8 cellular contexts compared by ENCODE assay signal in genomic region chr7:87058739-87059524, GRCh38. TPM values are rescaled to one million over a fixed set of nuclear protein-coding genes. Genes with fewer than 3 reads are reported as not detected.
A peak's percentile ranks its signal among the peaks of the same experiment; 100 is the strongest.
DNase-seq lines count a peak whose midpoint lies in the region; ATAC-seq, FAIRE-seq and TF ChIP-seq lines count a peak whose summit lies in the region.

No MANE protein-coding gene starts in this region.

- CTCF ChIA-PET in A549 (lab: Yijun Ruan, JAX), result interaction anchor here (1.4 kb wide), 1 partner anchor 90 kb away, joined by 6 read pairs; no protein-coding TSS in a partner anchor

- DNase-seq in A549 (ENCODE audit: low read depth in 1 of 2, low spot score in 1 of 2) (peak in 1 of 2 experiments; percentile 1), GM12892 (ENCODE audit: insufficient read length) (no peak), NCI-H526 treated with DMSO at 0.1 percent for 48 hours (lab: John Stamatoyannopoulos, UW) (peak; percentile 80), hippocampal formation (lab: John Stamatoyannopoulos, UW) (peak; percentile 4 to 33), retina (peak; percentile 83), NCI-H446 (lab: John Stamatoyannopoulos, UW) (no peak)
- peak; percentile 16 for DNase-seq in activated naive CD8-positive, alpha-beta T cell treated with anti-CD3 and anti-CD28 coated beads, Interleukin-2, amount 50 U/mL, for 24 hours

- TF ChIP-seq POLR2A in A549 (IDR thresholded peaks at IDR 0.05; ENCODE audit: low read length) (no peak), GM12892 (IDR thresholded peaks at IDR 0.05; ENCODE audit: low read depth, low read length) (no peak)

- H3K9me3 ChIP-seq in A549, result no peaks in the 10 kb centered on the region

- no peak for TF ChIP-seq EP300 in A549 (IDR thresholded peaks at IDR 0.05)

- H3K4me1 ChIP-seq in A549, result no peaks in the 10 kb centered on the region

- TF ChIP-seq CTCF in A549 (IDR thresholded peaks at IDR 0.05), result no peak

- POLR2A ChIA-PET in A549 (lab: Yijun Ruan, JAX), result no interaction called here

- H3K4me3 Mint-ChIP-seq in activated naive CD8-positive, alpha-beta T cell treated with anti-CD3 and anti-CD28 coated beads, Interleukin-2, amount 50 U/mL, for 24 hours, result peak overlapping the region; percentile 73

- 37% methylated on average over 17 of the region's 40 CpGs for WGBS in A549 (ENCODE audit: missing lambda C conversion rate)

- peaks cover 16% of the 10 kb centered on the region for H3K4me1 Mint-ChIP-seq in activated naive CD8-positive, alpha-beta T cell treated with anti-CD3 and anti-CD28 coated beads, Interleukin-2, amount 50 U/mL, for 24 hours

- peak; percentile 64 to 73 for ATAC-seq in A549
- ATAC-seq in HG02885 (IDR thresholded peaks at IDR 0.05; ENCODE audit: poor library complexity, unreplicated experiment), result peak; percentile 44
- ATAC-seq in activated naive CD8-positive, alpha-beta T cell treated with anti-CD3 and anti-CD28 coated beads, Interleukin-2, amount 50 U/mL, for 24 hours, result peak; percentile 41

- H3K4me3 ChIP-seq in A549, result peak overlapping the region; percentile 64

- H3K27ac Mint-ChIP-seq in activated naive CD8-positive, alpha-beta T cell treated with anti-CD3 and anti-CD28 coated beads, Interleukin-2, amount 50 U/mL, for 24 hours, result no peak overlapping the region

- no peaks in the 10 kb centered on the region for H3K36me3 Mint-ChIP-seq in activated naive CD8-positive, alpha-beta T cell treated with anti-CD3 and anti-CD28 coated beads, Interleukin-2, amount 50 U/mL, for 24 hours (ENCODE audit: low read depth)

- peaks cover 6% of the 10 kb centered on the region for H3K27me3 Mint-ChIP-seq in activated naive CD8-positive, alpha-beta T cell treated with anti-CD3 and anti-CD28 coated beads, Interleukin-2, amount 50 U/mL, for 24 hours

- H3K9me3 Mint-ChIP-seq in activated naive CD8-positive, alpha-beta T cell treated with anti-CD3 and anti-CD28 coated beads, Interleukin-2, amount 50 U/mL, for 24 hours, result no peaks in the 10 kb centered on the region

- peak overlapping the region; percentile 12 to 75; a peak in 3 of 6 replicates for H3K27ac ChIP-seq in A549

- FAIRE-seq in A549 (lab: Jason Lieb, UNC) (no peak), GM12892 (lab: Jason Lieb, UNC) (peak; percentile 64)

- no peak for TF ChIP-seq RAD21 in A549 (conservative IDR thresholded peaks at IDR 0.05 in 1 of 2, IDR thresholded peaks at IDR 0.05 in 1 of 2)

- H3K4me2 ChIP-seq in A549, result peak overlapping the region; percentile 98

TF ChIP-seq in A549, 52 proteins besides CTCF, POLR2A, EP300 and RAD21:
- no peak for TF ChIP-seq ATOH8 (CRISPR knock-in tag; IDR thresholded peaks at IDR 0.05; ENCODE audit: low read depth)
- no peak for TF ChIP-seq MAZ (IDR thresholded peaks at IDR 0.05; ENCODE audit: borderline replicate concordance, low read depth, low read length)
- TF ChIP-seq TFCP2L1 (CRISPR knock-in tag; IDR thresholded peaks at IDR 0.05), result no peak
- TF ChIP-seq ZNF302 (CRISPR knock-in tag; IDR thresholded peaks at IDR 0.05), result no peak
- no peak for TF ChIP-seq TP53 (CRISPR knock-in tag; IDR thresholded peaks at IDR 0.05)
- no peak for TF ChIP-seq PHF8 (IDR thresholded peaks at IDR 0.05; ENCODE audit: borderline replicate concordance, low read depth)
- no peak for TF ChIP-seq NPAS2 (CRISPR knock-in tag; IDR thresholded peaks at IDR 0.05; ENCODE audit: borderline replicate concordance)
- TF ChIP-seq HOXA7 (CRISPR knock-in tag; IDR thresholded peaks at IDR 0.05), result no peak

RNA-seq across cellular contexts. Expression of gene ELAPOR2, which starts 0.5 kb away (rescaled TPM):
- polyA plus RNA-seq in A549 (2011; rRNA removed) (0.19 and 0.38 TPM in 2 replicates), A549 (2017; fragmentation: RNase III; extraction: RNeasy Plus Mini Kit Qiagen cat#74134 plus additional on column Dnase treatment) (0.21 TPM in 1 of 3 replicates, not detected in the others)
- polyA plus RNA-seq in A549 (2012; cell fraction: cytosol; rRNA removed), result 0.03 TPM in 2 replicates
- not detected in 2 replicates for polyA plus RNA-seq in A549 (2012; cell fraction: nucleus; rRNA removed)
- polyA minus RNA-seq in A549 (2011; rRNA and poly(A)+ RNA removed), result not detected in 2 replicates
- 10.6 TPM for polyA plus RNA-seq in GM12892 (2012; ENCODE audit: missing spikeins)

Comparison
In these comparisons a context has a peak if more than half of its experiments do, and no peak if none do; other contexts are left out.
1. DNase-seq: peak in NCI-H526 treated with DMSO at 0.1 percent for 48 hours (single experiment), activated naive CD8-positive, alpha-beta T cell treated with anti-CD3 and anti-CD28 coated beads, Interleukin-2, amount 50 U/mL, for 24 hours (single experiment), hippocampal formation (2 of 2) and retina (single experiment); none in GM12892 (single experiment) and NCI-H446 (0 of 2).
2. Peak in every context shown above with its lines, with median percentiles within 50 percentile points of each other: ATAC-seq.